ENCODE assay signal across 11 cellular contexts in the genomic region with DNA sequence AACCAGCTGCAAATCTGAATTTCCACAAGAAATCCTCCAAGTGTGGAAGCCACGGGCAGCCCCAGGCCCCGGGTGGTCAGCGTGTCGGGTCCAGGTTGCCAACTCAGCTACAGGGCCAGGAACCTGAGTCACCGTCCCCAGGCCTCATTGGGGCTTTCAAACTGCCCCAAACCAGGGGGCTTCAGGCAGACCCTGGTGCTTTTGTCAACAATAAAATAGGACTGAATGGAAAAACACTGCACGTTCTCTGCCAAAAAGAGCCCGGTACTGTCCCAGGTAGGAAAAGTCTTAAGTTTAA. TPM values are rescaled to one million over a fixed set of nuclear protein-coding genes. Genes with fewer than 3 reads are reported as not detected.
A peak's percentile ranks its signal among the peaks of the same experiment; 100 is the strongest.
DNase-seq lines count a peak whose midpoint lies in the region; ATAC-seq and TF ChIP-seq lines count a peak whose summit lies in the region.
"Had no signal": no experiment of that assay in that cellular context is flagged by ENCODE, and none has a peak within 500 bp of the region (broad histone marks: within the 10 kb centered on the region; RNA-seq: fewer than 3 reads in every experiment).

No MANE protein-coding gene starts in this region.

- H3K4me1 Mint-ChIP-seq in T-helper 17 cell, result peaks cover 2% of the 10 kb centered on the region
- peaks cover 13% of the 10 kb centered on the region for H3K4me1 Mint-ChIP-seq in neural crest cell

- H3K27ac ChIP-seq in vagina, result peak overlapping the region; percentile 58
- H3K27ac ChIP-seq: 22Rv1 had no signal

- H3K4me3 Mint-ChIP-seq in T-helper 17 cell, result no peak overlapping the region
- H3K4me3 Mint-ChIP-seq in neural crest cell, result no peak overlapping the region

- H3K27ac Mint-ChIP-seq in T-helper 17 cell (no peak overlapping the region), neural crest cell (ENCODE audit: unreplicated experiment) (peak overlapping the region; percentile 43)

- H3K4me3 ChIP-seq in vagina, result no peak overlapping the region
- H3K4me3 ChIP-seq: PC-9 had no signal

- H3K9me3 ChIP-seq in T-helper 17 cell (ENCODE audit: control insufficient read depth, low read length, poor library complexity, severe bottlenecking) (no peaks in the 10 kb centered on the region), vagina (no peaks in the 10 kb centered on the region)

- no peak for TF ChIP-seq POLR2A in vagina (IDR thresholded peaks at IDR 0.05)

- no peaks in the 10 kb centered on the region for H3K36me3 Mint-ChIP-seq in T-helper 17 cell (ENCODE audit: low read depth)
- H3K36me3 Mint-ChIP-seq in neural crest cell (ENCODE audit: low read depth), result peaks cover 10% of the 10 kb centered on the region

- peaks cover 0 to 1% of the 10 kb centered on the region in 2 donors for H3K36me3 ChIP-seq in vagina

- intact Hi-C loops in left cardiac atrium (cut with DNase I) (no loop called here), Right ventricle myocardium inferior (cut with DNase I) (loop anchor here (5.0 kb wide), 2 partner anchors 37 to 202 kb away; a partner anchor contains a TSS), vagina (cut with DNase I) (no loop called here)

- no peaks in the 10 kb centered on the region for H3K9me3 Mint-ChIP-seq in neural crest cell

- H3K4me1 ChIP-seq in vagina, result peaks cover 24% of the 10 kb centered on the region

- no peak for TF ChIP-seq CTCF in neural crest cell (conservative IDR thresholded peaks at IDR 0.05)
- no peak for TF ChIP-seq CTCF in vagina (IDR thresholded peaks at IDR 0.05)

- peak; percentile 12 for DNase-seq in left cardiac atrium
- no peak for DNase-seq in Right ventricle myocardium inferior (ENCODE audit: missing footprints)
- DNase-seq in T-helper 17 cell, result no peak
- no peak for DNase-seq in neural crest cell (ENCODE audit: low read depth, low spot score)
- DNase-seq in vagina (ENCODE audit: extremely low spot score in 2 of 2), result no peak
- no peak for DNase-seq in Kasumi-1 (lab: John Stamatoyannopoulos, UW)
- no peak for DNase-seq in DMS53 treated with DMSO at 0.1 percent for 48 hours (lab: John Stamatoyannopoulos, UW; ENCODE audit: unreplicated experiment)

- ATAC-seq in left cardiac atrium (no peak), Right ventricle myocardium inferior (no peak), T-helper 17 cell (peak; percentile 7), GM21786 (IDR thresholded peaks at IDR 0.05; ENCODE audit: unreplicated experiment) (no peak)

- peaks cover 27% of the 10 kb centered on the region for H3K27me3 Mint-ChIP-seq in T-helper 17 cell
- no peaks in the 10 kb centered on the region for H3K27me3 Mint-ChIP-seq in neural crest cell (ENCODE audit: low read depth)

- no peaks in the 10 kb centered on the region for H3K27me3 ChIP-seq in vagina

RNA-seq across cellular contexts. Expression of a gene that starts 24.0 kb away (rescaled TPM):
- total RNA-seq in left cardiac atrium (10 to 100 TPM; 27.3 to 44.5 TPM), Right ventricle myocardium inferior (15.3 TPM), T-helper 17 cell (1 to 10 TPM in 1 of 2 donors, under 1 TPM in 1; 0.80 to 2.1 TPM), neural crest cell (11.1 and 12.5 TPM in 2 replicates), vagina (47.9 TPM)
- total RNA-seq: Calu3 had no signal

RNA-seq across cellular contexts. Expression of a gene that starts 37.2 kb away (rescaled TPM):
- 10 to 100 TPM; 33.8 to 38.8 TPM for total RNA-seq in left cardiac atrium
- 41.7 TPM for total RNA-seq in Right ventricle myocardium inferior
- total RNA-seq in T-helper 17 cell, result 10 to 100 TPM; 24.3 to 25.1 TPM
- total RNA-seq in neural crest cell, result 36.1 and 36.8 TPM in 2 replicates
- 19.6 TPM for total RNA-seq in vagina
